ENCODE assay signal across 18 cellular contexts in the genomic region with DNA sequence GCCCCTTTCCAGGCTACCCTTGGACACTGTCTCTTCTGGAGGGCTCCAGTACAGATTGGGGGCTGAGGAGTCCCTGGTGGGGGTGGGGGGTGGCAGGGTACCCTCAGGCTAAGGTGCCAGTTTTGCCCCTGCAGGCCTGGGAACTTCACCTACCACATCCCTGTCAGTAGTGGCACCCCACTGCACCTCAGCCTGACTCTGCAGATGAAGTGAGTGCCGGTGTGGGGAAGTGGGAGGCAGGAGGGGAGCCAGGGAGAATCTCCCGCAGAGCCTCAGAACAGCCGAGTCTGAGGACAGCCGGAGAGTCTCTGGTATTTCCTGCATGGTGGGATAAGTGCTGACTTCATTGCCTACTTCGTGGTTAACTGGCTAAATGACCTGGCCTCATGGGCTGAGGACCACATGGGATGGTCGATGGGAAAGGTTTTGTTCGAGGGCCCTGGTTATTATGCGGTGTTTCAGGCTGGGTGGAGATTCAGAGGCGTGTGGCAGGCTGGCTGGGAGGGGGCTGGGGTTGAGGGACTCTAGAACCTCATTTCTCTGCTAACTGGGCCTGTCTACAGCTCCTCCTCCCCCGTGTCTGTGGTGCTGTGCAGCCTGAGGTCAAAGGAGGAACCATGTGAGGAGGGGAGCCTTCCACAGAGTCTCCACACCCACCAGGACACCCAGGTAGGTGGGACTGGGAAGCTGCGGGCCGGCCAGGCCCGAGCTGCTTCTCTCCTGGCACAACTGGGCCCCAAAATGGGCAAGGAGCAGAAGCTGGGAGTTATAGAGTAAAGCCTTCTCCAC. TPM values are rescaled to one million over a fixed set of nuclear protein-coding genes. Genes with fewer than 3 reads are reported as not detected.
DNase-seq lines count a peak whose midpoint lies in the region; ATAC-seq and TF ChIP-seq lines count a peak whose summit lies in the region.
"Had no signal": no experiment of that assay in that cellular context is flagged by ENCODE, and none has a peak within 500 bp of the region (broad histone marks: within the 10 kb centered on the region; RNA-seq: fewer than 3 reads in every experiment).

No MANE protein-coding gene starts in this region.

- TF ChIP-seq POLR2A in IMR-90 (IDR thresholded peaks at IDR 0.05; ENCODE audit: low read depth, low read length) (no peak), erythroblast (IDR thresholded peaks at IDR 0.05; ENCODE audit: low read length) (no peak)

- no peak overlapping the region for H3K23ac ChIP-seq in IMR-90 (ENCODE audit: low read depth, low read length)

- H3K27me3 Mint-ChIP-seq in Caco-2 (ENCODE audit: insufficient read depth, unreplicated experiment) (no peaks in the 10 kb centered on the region), neural crest cell (ENCODE audit: low read depth) (no peaks in the 10 kb centered on the region)
- H3K27me3 Mint-ChIP-seq: IgD-negative memory B cell, type B pancreatic cell had no signal

- H4K91ac ChIP-seq in IMR-90 (ENCODE audit: insufficient read depth, low read depth, low read length), result peak overlapping the region; percentile 6; the same call in 1 of the 2 replicates

- no peak for TF ChIP-seq RAD21 in IMR-90 (IDR thresholded peaks at IDR 0.05; ENCODE audit: low read length)

- in situ Hi-C loops in IMR-90 (cut with MboI; ENCODE audit: low sequenced_read_pairs), result no loop called here

- no peak overlapping the region for H3K9ac ChIP-seq in IMR-90 (ENCODE audit: low read depth, low read length)

- H3K4me3 ChIP-seq in Caco-2 (ENCODE audit: low read depth, low read length), result no peak overlapping the region
- H3K4me3 ChIP-seq in IMR-90 (ENCODE audit: insufficient read depth, low read depth, low read length), result no peak overlapping the region
- H3K4me3 ChIP-seq in choroid plexus epithelial cell (ENCODE audit: low read depth, low read length), result no peak overlapping the region
- H3K4me3 ChIP-seq: heart left ventricle had no signal

- H2AK5ac ChIP-seq in IMR-90 (ENCODE audit: low read depth, low read length), result no peak overlapping the region; the same call in 1 of the 2 replicates

- dilution Hi-C loops in IMR-90 (cut with HindIII; ENCODE audit: low sequenced_read_pairs, unreplicated experiment), result no loop called here

- H3K18ac ChIP-seq in IMR-90 (ENCODE audit: low read depth, low read length), result no peak overlapping the region

- CTCF ChIA-PET in Caco-2 (lab: Charles Lee), result interaction anchor here (1.7 kb wide), 1 partner anchor 37 kb away, joined by 5 read pairs; no protein-coding TSS in a partner anchor
- CTCF ChIA-PET in IMR-90 (lab: Yijun Ruan, JAX), result interaction anchor here (0.6 kb wide), 1 partner anchor 148 kb away, joined by 6 read pairs; no protein-coding TSS in a partner anchor

- ATAC-seq in IMR-90 (ENCODE audit: low read depth) (peak; percentile 51), GM21529 (IDR thresholded peaks at IDR 0.05; ENCODE audit: unreplicated experiment) (no peak)
- ATAC-seq: heart left ventricle had no signal

- no peaks in the 10 kb centered on the region for H3K9me3 ChIP-seq in Caco-2
- H3K9me3 ChIP-seq in IMR-90 (ENCODE audit: control insufficient read depth, insufficient read depth, low read length), result no peaks in the 10 kb centered on the region
- H3K9me3 ChIP-seq: heart left ventricle had no signal

- no peak overlapping the region for H2BK120ac ChIP-seq in IMR-90 (ENCODE audit: low read depth, low read length)

- no peak overlapping the region for H3K14ac ChIP-seq in IMR-90 (replicated peaks; ENCODE audit: low read depth, low read length)

- BruUV-seq in Caco-2 (replicated peaks; lab: Mats Ljungman, UMichigan) (no TSS peak), IMR-90 (replicated peaks; lab: Mats Ljungman, UMichigan) (no TSS peak)

- H3K9me3 Mint-ChIP-seq in Caco-2 (ENCODE audit: unreplicated experiment) (no peaks in the 10 kb centered on the region), neural crest cell (no peaks in the 10 kb centered on the region)
- H3K9me3 Mint-ChIP-seq: activated naive CD4-positive, alpha-beta T cell treated with anti-CD3 and anti-CD28 coated beads, Interleukin-2, amount 10 ng/mL, durations not matched to agents 7 days and 5 days; IgD-negative memory B cell; type B pancreatic cell had no signal

- TF ChIP-seq CTCF in Caco-2 (IDR thresholded peaks at IDR 0.05; ENCODE audit: insufficient read depth in 1 of 2, low read depth in 1 of 2, low read length in 1 of 2, severe bottlenecking in 1 of 2, unreplicated experiment in 1 of 2), result no peak
- no peak for TF ChIP-seq CTCF in IMR-90 (conservative IDR thresholded peaks at IDR 0.05; ENCODE audit: low read depth, low read length)
- no peak for TF ChIP-seq CTCF in choroid plexus epithelial cell (conservative IDR thresholded peaks at IDR 0.05; ENCODE audit: low read depth, low read length)
- TF ChIP-seq CTCF in neural crest cell (conservative IDR thresholded peaks at IDR 0.05), result no peak

- H3K27me3 ChIP-seq in Caco-2 (replicated peaks; ENCODE audit: control insufficient read depth, insufficient read depth, low read length) (no peaks in the 10 kb centered on the region), IMR-90 (ENCODE audit: control insufficient read depth, insufficient read depth, low read length) (no peaks in the 10 kb centered on the region)
- H3K27me3 ChIP-seq: heart left ventricle had no signal

- H2AK9ac ChIP-seq in IMR-90 (replicated peaks; ENCODE audit: low read depth, low read length, poor library complexity), result no peak overlapping the region

- intact Hi-C loops in Caco-2 (cut with micrococcal nuclease; ENCODE audit: unreplicated experiment), result no loop called here
- intact Hi-C loops in IMR-90 (cut with micrococcal nuclease), result no loop called here

- H3K4me3 Mint-ChIP-seq in Caco-2 (ENCODE audit: unreplicated experiment) (no peak overlapping the region), neural crest cell (peak overlapping the region; percentile 65)
- H3K4me3 Mint-ChIP-seq: activated naive CD4-positive, alpha-beta T cell treated with anti-CD3 and anti-CD28 coated beads, Interleukin-2, amount 10 ng/mL, durations not matched to agents 7 days and 5 days; IgD-negative memory B cell; type B pancreatic cell had no signal

- no peak overlapping the region for H2BK15ac ChIP-seq in IMR-90 (ENCODE audit: low read depth, low read length)

- H3K4me1 Mint-ChIP-seq in Caco-2 (ENCODE audit: low read depth, unreplicated experiment), result peaks cover 8% of the 10 kb centered on the region
- H3K4me1 Mint-ChIP-seq in neural crest cell, result no peaks in the 10 kb centered on the region
- H3K4me1 Mint-ChIP-seq: activated naive CD4-positive, alpha-beta T cell treated with anti-CD3 and anti-CD28 coated beads, Interleukin-2, amount 10 ng/mL, durations not matched to agents 7 days and 5 days; IgD-negative memory B cell had no signal

- peaks cover 2 to 11% of the 10 kb centered on the region in 2 experiments; a peak in 1 of 4 replicates for H3K79me1 ChIP-seq in IMR-90 (ENCODE audit: low read depth in 1 of 2, low read length in 2 of 2)

- peaks cover 6% of the 10 kb centered on the region; the same call in 1 of the 2 replicates for H4K20me1 ChIP-seq in IMR-90 (ENCODE audit: insufficient read depth, low read length)

- H3K27ac ChIP-seq in IMR-90 (ENCODE audit: insufficient read depth, low read length), result no peak overlapping the region
- H3K27ac ChIP-seq: heart left ventricle had no signal

- no peak overlapping the region for H3K4me2 ChIP-seq in IMR-90 (ENCODE audit: low read depth, low read length)

- no peaks in the 10 kb centered on the region; the same call in 1 of the 2 replicates for H3K9me1 ChIP-seq in IMR-90 (ENCODE audit: insufficient read depth, low read length)

- H3K4ac ChIP-seq in IMR-90 (ENCODE audit: low read depth, low read length), result no peak overlapping the region

- no peak overlapping the region for H3K56ac ChIP-seq in IMR-90 (ENCODE audit: extremely low read depth, insufficient read depth, low read length)

- H2AFZ ChIP-seq in IMR-90 (replicated peaks; ENCODE audit: low read length, poor library complexity), result no peak overlapping the region

- no peak overlapping the region for H4K8ac ChIP-seq in IMR-90 (ENCODE audit: low read depth in 2 of 2, low read length in 2 of 2)

- H3K36me3 Mint-ChIP-seq in Caco-2 (ENCODE audit: insufficient read depth, unreplicated experiment), result peaks cover 88% of the 10 kb centered on the region
- H3K36me3 Mint-ChIP-seq in neural crest cell (ENCODE audit: low read depth), result no peaks in the 10 kb centered on the region
- H3K36me3 Mint-ChIP-seq: IgD-negative memory B cell had no signal

- POLR2A ChIA-PET in Caco-2 (lab: Charles Lee) (interaction anchor here (1.0 kb wide), 1 partner anchor 9 kb away, joined by 3 read pairs; the partner anchor contains the start of gene FEN1), IMR-90 (lab: Charles Lee; ENCODE audit: unreplicated experiment) (no interaction called here)

- 64% methylated on average over 6 of the region's 13 CpGs; no CpG with 5 or more reads in 1 of the 2 experiments for WGBS in IMR-90 (ENCODE audit: extremely low coverage in 2 of 2, insufficient read length in 1 of 2), 2 experiments

- no peak overlapping the region for H4K5ac ChIP-seq in IMR-90 (ENCODE audit: low read depth, low read length)

- H3K4me1 ChIP-seq in Caco-2 (no peaks in the 10 kb centered on the region), IMR-90 (ENCODE audit: control insufficient read depth, insufficient read depth, low read length) (peaks cover 3% of the 10 kb centered on the region; the same call in 1 of the 2 replicates)
- H3K4me1 ChIP-seq: heart left ventricle had no signal

- no peak overlapping the region for H2BK20ac ChIP-seq in IMR-90 (ENCODE audit: low read depth, low read length)

- H3K36me3 ChIP-seq in Caco-2 (ENCODE audit: control insufficient read depth, insufficient read depth, low read length), result peaks cover 3% of the 10 kb centered on the region
- H3K36me3 ChIP-seq in IMR-90 (ENCODE audit: control insufficient read depth, insufficient read depth, low read length), result peaks cover 49% of the 10 kb centered on the region

- no peak for DNase-seq in Caco-2
- peak; percentile 71 for DNase-seq in IMR-90
- peak; percentile 95 for DNase-seq in choroid plexus epithelial cell (ENCODE audit: low read depth)
- no peak for DNase-seq in neural crest cell (ENCODE audit: low read depth, low spot score)
- no peak for DNase-seq in iPS-NIHi11 (ENCODE audit: low spot score)
- no peak for DNase-seq in T-helper 2 cell
- no peak for DNase-seq in erythroblast (lab: John Stamatoyannopoulos, UW)
- DNase-seq: ACHN; activated CD4-positive, CD25-positive, alpha-beta regulatory T cell; activated naive CD4-positive, alpha-beta T cell treated with anti-CD3 and anti-CD28 coated beads, Interleukin-2, amount 10 ng/mL, durations not matched to agents 7 days and 5 days; GOT3; NCI-H82; stimulated activated CD4-positive, alpha-beta T cell treated with anti-CD3 and anti-CD28 coated beads, Interleukin-4, amount 100 ng/mL, for 1 hour; T-helper 1 cell had no signal

- H3K27ac Mint-ChIP-seq in Caco-2 (ENCODE audit: unreplicated experiment) (peak overlapping the region; percentile 28), neural crest cell (ENCODE audit: unreplicated experiment) (no peak overlapping the region)
- H3K27ac Mint-ChIP-seq: activated naive CD4-positive, alpha-beta T cell treated with anti-CD3 and anti-CD28 coated beads, Interleukin-2, amount 10 ng/mL, durations not matched to agents 7 days and 5 days; IgD-negative memory B cell had no signal

- no peak overlapping the region for H2BK5ac ChIP-seq in IMR-90 (ENCODE audit: low read depth, low read length, poor library complexity, severe bottlenecking)

RNA-seq across cellular contexts. Expression of gene TMEM258, which starts 8.5 kb away (rescaled TPM):
- total RNA-seq in Caco-2 (2022) (190 and 197 TPM in 2 replicates), IMR-90 (2012; rRNA removed) (70.0 and 107 TPM in 2 replicates), neural crest cell (162 and 174 TPM in 2 replicates)
- 280 and 290 TPM in 2 replicates for polyA plus RNA-seq in IMR-90 (2012; rRNA removed)
- 196 and 200 TPM in 2 replicates for polyA plus RNA-seq in IMR-90 (2012; cell fraction: cytosol; rRNA removed)
- polyA plus RNA-seq in IMR-90 (2012; cell fraction: nucleus; rRNA removed; ENCODE audit: low replicate concordance), result 40.4 and 104 TPM in 2 replicates

RNA-seq across cellular contexts. Expression of gene FEN1, which starts 8.8 kb away (rescaled TPM):
- 83.4 and 86.1 TPM in 2 replicates for total RNA-seq in Caco-2 (2022)
- 41.9 and 43.9 TPM in 2 replicates for total RNA-seq in IMR-90 (2012; rRNA removed)
- 21.3 and 23.0 TPM in 2 replicates for polyA plus RNA-seq in IMR-90 (2012; rRNA removed)
- polyA plus RNA-seq in IMR-90 (2012; cell fraction: cytosol; rRNA removed), result 15.5 and 18.0 TPM in 2 replicates
- polyA plus RNA-seq in IMR-90 (2012; cell fraction: nucleus; rRNA removed; ENCODE audit: low replicate concordance), result 6.4 and 7.0 TPM in 2 replicates
- 99.6 TPM in 2 replicates for total RNA-seq in neural crest cell

RNA-seq across cellular contexts. Expression of gene MYRF, which starts 31.5 kb away (rescaled TPM):
- total RNA-seq in Caco-2 (2022) (165 and 169 TPM in 2 replicates), IMR-90 (2012; rRNA removed) (1.6 and 1.7 TPM in 2 replicates), neural crest cell (3.5 and 3.9 TPM in 2 replicates)
- 10.6 and 10.7 TPM in 2 replicates for polyA plus RNA-seq in IMR-90 (2012; rRNA removed)
- 6.1 and 9.3 TPM in 2 replicates for polyA plus RNA-seq in IMR-90 (2012; cell fraction: cytosol; rRNA removed)
- 31.2 and 47.2 TPM in 2 replicates for polyA plus RNA-seq in IMR-90 (2012; cell fraction: nucleus; rRNA removed; ENCODE audit: low replicate concordance)
- polyA plus RNA-seq: IgD-negative memory B cell had no signal

RNA-seq across cellular contexts. Expression of gene FADS1, which starts 32.9 kb away (rescaled TPM):
- total RNA-seq in Caco-2 (2022) (108 and 116 TPM in 2 replicates), IMR-90 (2012; rRNA removed) (16.3 and 16.9 TPM in 2 replicates), neural crest cell (245 and 248 TPM in 2 replicates)
- 17.6 and 18.4 TPM in 2 replicates for polyA plus RNA-seq in IMR-90 (2012; rRNA removed)
- 15.8 and 19.2 TPM in 2 replicates for polyA plus RNA-seq in IMR-90 (2012; cell fraction: cytosol; rRNA removed)
- 29.9 and 31.1 TPM in 2 replicates for polyA plus RNA-seq in IMR-90 (2012; cell fraction: nucleus; rRNA removed; ENCODE audit: low replicate concordance)

RNA-seq across cellular contexts. Expression of gene FADS2, which starts 44.2 kb away (rescaled TPM):
- total RNA-seq in Caco-2 (2022), result 30.6 and 36.3 TPM in 2 replicates
- 31.9 and 33.3 TPM in 2 replicates for total RNA-seq in IMR-90 (2012; rRNA removed)
- 88.4 and 98.4 TPM in 2 replicates for polyA plus RNA-seq in IMR-90 (2012; rRNA removed)
- polyA plus RNA-seq in IMR-90 (2012; cell fraction: cytosol; rRNA removed), result 45.4 and 87.9 TPM in 2 replicates
- polyA plus RNA-seq in IMR-90 (2012; cell fraction: nucleus; rRNA removed; ENCODE audit: low replicate concordance), result 69.4 and 94.9 TPM in 2 replicates
- total RNA-seq in neural crest cell, result 939 and 976 TPM in 2 replicates

Comparison
In these comparisons a context has a peak if more than half of its experiments do, and no peak if none do; other contexts are left out.
1. DNase-seq: peak in IMR-90 (single experiment) and choroid plexus epithelial cell (single experiment); none in Caco-2 (0 of 2), neural crest cell (single experiment), iPS-NIHi11 (single experiment), T-helper 2 cell (0 of 5) and erythroblast (0 of 2).
2. RNA of gene MYRF, which starts 31.5 kb away (total RNA-seq): 165 to 169 TPM in Caco-2; 3.5 to 3.9 TPM in neural crest cell and 1.6 to 1.7 TPM in IMR-90; every median in the first group is over 10 times any median in the second.